Comparison of ENCODE assay signal across 13 cellular contexts in the genomic region with DNA sequence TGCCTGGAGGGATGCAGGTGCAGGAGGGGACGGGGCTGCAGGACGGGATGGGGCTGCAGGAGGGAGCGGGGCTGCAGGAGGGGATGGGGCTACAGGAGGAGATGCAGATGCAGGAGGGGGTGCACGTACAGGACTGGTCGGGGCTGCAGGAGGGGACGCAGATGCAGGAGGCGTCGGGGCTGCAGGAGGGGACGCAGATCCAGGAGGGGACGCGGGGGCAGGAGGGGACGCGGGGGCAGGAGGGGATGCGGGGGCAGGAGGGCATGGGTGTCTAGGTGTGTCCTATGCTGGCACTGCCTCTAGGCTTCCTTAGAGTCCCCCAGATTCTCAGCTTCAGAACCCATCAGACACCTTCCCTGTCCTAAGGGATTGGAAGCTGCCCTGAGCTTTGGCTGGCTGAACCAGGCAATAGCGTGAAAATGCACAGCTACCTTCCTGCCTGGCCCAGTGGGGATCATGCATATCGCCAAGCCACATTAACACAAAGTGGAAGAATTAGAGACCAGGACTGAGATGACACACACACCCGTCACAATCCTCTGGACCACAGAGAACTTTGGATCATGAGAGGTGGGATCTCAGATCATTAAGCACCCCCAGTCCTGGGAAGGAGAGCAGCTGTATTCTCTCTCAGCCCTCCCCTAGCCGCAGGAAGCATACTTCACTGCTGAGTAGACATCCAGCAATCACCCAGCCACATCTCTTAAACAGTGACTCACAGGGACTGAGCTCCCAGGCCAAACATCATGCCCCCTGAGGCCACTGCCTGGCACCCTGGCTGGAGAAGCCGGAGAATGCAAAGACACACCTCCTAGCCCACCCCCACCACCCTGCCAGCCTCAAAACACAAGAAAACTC.
DNase-seq lines count a peak whose midpoint lies in the region; ATAC-seq and TF ChIP-seq lines count a peak whose summit lies in the region.
"Had no signal": no experiment of that assay in that cellular context is flagged by ENCODE, and none has a peak within 500 bp of the region (broad histone marks: within the 10 kb centered on the region; RNA-seq: fewer than 3 reads in every experiment).

No MANE protein-coding gene starts in this region.

- DNase-seq in GM03348 (ENCODE audit: low spot score), result peak; percentile 91
- DNase-seq in RWPE2 (ENCODE audit: low spot score), result peak; percentile 89
- peak; percentile 92 to 99 for DNase-seq in fibroblast of lung (ENCODE audit: low read depth in 2 of 2)
- DNase-seq in sigmoid colon, result peak; percentile 45
- DNase-seq in NCI-H526 treated with DMSO at 0.1 percent for 48 hours (lab: John Stamatoyannopoulos, UW), result no peak
- no peak for DNase-seq in adrenal gland
- DNase-seq in amygdala (lab: John Stamatoyannopoulos, UW), result no peak
- DNase-seq: activated naive CD8-positive, alpha-beta T cell treated with anti-CD3 and anti-CD28 coated beads, Interleukin-2, amount 10 ng/mL, durations not matched to agents 7 days and 5 days; NCI-H69; retina; stomach had no signal

- H3K27me3 ChIP-seq in RWPE2 (ENCODE audit: insufficient read depth, poor library complexity, severe bottlenecking) (no peaks in the 10 kb centered on the region), fibroblast of lung (ENCODE audit: control insufficient read depth, insufficient read depth, low read length) (peaks cover 3% of the 10 kb centered on the region), sigmoid colon (no peaks in the 10 kb centered on the region), adrenal gland (no peaks in the 10 kb centered on the region)

- no peaks in the 10 kb centered on the region for H3K79me2 ChIP-seq in fibroblast of lung (ENCODE audit: control insufficient read depth, insufficient read depth, low read length)

- no peak overlapping the region for H3K4me2 ChIP-seq in fibroblast of lung (ENCODE audit: extremely low read depth, insufficient read depth, low read length)

- H4K20me1 ChIP-seq in fibroblast of lung (ENCODE audit: control insufficient read depth, extremely low read depth, insufficient read depth, low read length), result no peaks in the 10 kb centered on the region

- H2AFZ ChIP-seq in fibroblast of lung (ENCODE audit: low read length), result no peak overlapping the region

- no peak for TF ChIP-seq EP300 in sigmoid colon (IDR thresholded peaks at IDR 0.05)

- intact Hi-C loops in sigmoid colon (cut with DNase I), result no loop called here
- intact Hi-C loops in adrenal gland (cut with DNase I), result loop anchor here (5.0 to 10.0 kb wide), 5 partner anchors 126 to 488 kb away; no protein-coding TSS in a partner anchor

- no peak for TF ChIP-seq CTCF in RWPE2 (IDR thresholded peaks at IDR 0.05; ENCODE audit: poor library complexity, severe bottlenecking)
- TF ChIP-seq CTCF in fibroblast of lung (conservative IDR thresholded peaks at IDR 0.05 in 1 of 2, IDR thresholded peaks at IDR 0.05 in 1 of 2; ENCODE audit: low read depth in 1 of 2, low read length in 2 of 2), result no peak
- no peak for TF ChIP-seq CTCF in sigmoid colon (IDR thresholded peaks at IDR 0.05)
- TF ChIP-seq CTCF in adrenal gland (IDR thresholded peaks at IDR 0.05), result no peak

- 93 to 95% methylated on average over 18 of the region's 19 CpGs for WGBS in sigmoid colon, 2 donors
- WGBS in adrenal gland, 4 donors, result 83 to 89% (median 87%) methylated on average over 8 to 18 of the region's 19 CpGs

- no peak overlapping the region for H3K9ac ChIP-seq in fibroblast of lung (ENCODE audit: insufficient read depth, low read length)

- H3K4me3 ChIP-seq in RWPE2 (ENCODE audit: severe bottlenecking) (no peak overlapping the region), fibroblast of lung (replicated peaks in 1 of 4; ENCODE audit: control extremely low read depth in 1 of 4, insufficient read depth in 1 of 4, low read depth in 3 of 4, low read length in 4 of 4) (no peak overlapping the region), sigmoid colon (no peak overlapping the region), adrenal gland (no peak overlapping the region)

- H3K4me1 ChIP-seq in RWPE2 (ENCODE audit: insufficient read depth, poor library complexity, severe bottlenecking) (peaks cover 23% of the 10 kb centered on the region), fibroblast of lung (ENCODE audit: control insufficient read depth, extremely low read depth, insufficient read depth, low read length) (peaks cover 17% of the 10 kb centered on the region), sigmoid colon (peaks cover 0 to 17% (median 11%) of the 10 kb centered on the region in 4 donors), adrenal gland (replicated peaks in 1 of 2) (peaks cover 10% of the 10 kb centered on the region in 2 donors)

- H3K36me3 ChIP-seq in RWPE2 (ENCODE audit: low read depth), result no peaks in the 10 kb centered on the region; the same call in 1 of the 2 replicates
- H3K36me3 ChIP-seq in fibroblast of lung (ENCODE audit: control insufficient read depth, insufficient read depth, low read length), result no peaks in the 10 kb centered on the region
- peaks cover 0 to 3% (median 0%) of the 10 kb centered on the region in 4 donors for H3K36me3 ChIP-seq in sigmoid colon
- no peaks in the 10 kb centered on the region for H3K36me3 ChIP-seq in adrenal gland (replicated peaks in 1 of 2)

- ATAC-seq in RWPE2 (ENCODE audit: low read depth), result peak; percentile 97
- no peak for ATAC-seq in GM21381 (IDR thresholded peaks at IDR 0.05; ENCODE audit: unreplicated experiment)

- H3K27ac ChIP-seq in RWPE2 (ENCODE audit: poor library complexity, severe bottlenecking) (peak overlapping the region; percentile 57), fibroblast of lung (ENCODE audit: insufficient read depth, low read length) (no peak overlapping the region), sigmoid colon (no peak overlapping the region), adrenal gland (no peak overlapping the region)
- H3K27ac ChIP-seq: stomach, VCaP had no signal

- H3K9me3 ChIP-seq in RWPE2 (ENCODE audit: severe bottlenecking) (no peaks in the 10 kb centered on the region), fibroblast of lung (ENCODE audit: control insufficient read depth, insufficient read depth, low read depth, low read length) (no peaks in the 10 kb centered on the region), sigmoid colon (no peaks in the 10 kb centered on the region), adrenal gland (replicated peaks in 1 of 3) (no peaks in the 10 kb centered on the region)
- H3K9me3 ChIP-seq: stomach had no signal

- TF ChIP-seq POLR2A in sigmoid colon (IDR thresholded peaks at IDR 0.05), result no peak
- no peak for TF ChIP-seq POLR2A in adrenal gland (IDR thresholded peaks at IDR 0.05)

Comparison
In these comparisons a context has a peak if more than half of its experiments do, and no peak if none do; other contexts are left out.
1. DNase-seq: peak in GM03348 (single experiment), RWPE2 (single experiment), fibroblast of lung (2 of 2) and sigmoid colon (single experiment); none in NCI-H526 treated with DMSO at 0.1 percent for 48 hours (single experiment), adrenal gland (0 of 7) and amygdala (0 of 56).